Comparison of ENCODE assay signal across 8 cellular contexts in genomic region chr12:98592825-98593322, GRCh38. TPM values are rescaled to one million over a fixed set of nuclear protein-coding genes. Genes with fewer than 3 reads are reported as not detected.
A peak's percentile ranks its signal among the peaks of the same experiment; 100 is the strongest.
DNase-seq lines count a peak whose midpoint lies in the region; ATAC-seq, FAIRE-seq and TF ChIP-seq lines count a peak whose summit lies in the region.

No MANE protein-coding gene starts in this region.

- peaks cover 26 to 34% (median 29%) of the 10 kb centered on the region in 11 experiments for H3K36me3 ChIP-seq in BLaER1 treated with 17β-estradiol and CSF1 and Interleukin-3, amounts not matched to agents 10 nM and 100 nM
- H3K36me3 ChIP-seq in keratinocyte (ENCODE audit: control insufficient read depth in 2 of 2, extremely low read depth in 1 of 2, insufficient read depth in 2 of 2, low read length in 2 of 2) (peaks cover 3 to 19% of the 10 kb centered on the region in 2 experiments), testis (ENCODE audit: low read depth, missing control alignments) (no peaks in the 10 kb centered on the region)

- peaks cover 18 to 30% (median 25%) of the 10 kb centered on the region in 10 experiments for H3K4me1 ChIP-seq in BLaER1 treated with 17β-estradiol and CSF1 and Interleukin-3, amounts not matched to agents 10 nM and 100 nM
- peaks cover 15% of the 10 kb centered on the region for H3K4me1 ChIP-seq in keratinocyte (ENCODE audit: control insufficient read depth, extremely low read depth, insufficient read depth, low read length)
- peaks cover 9% of the 10 kb centered on the region for H3K4me1 ChIP-seq in testis

- H3K27me3 Mint-ChIP-seq in activated CD4-positive, alpha-beta memory T cell treated with anti-CD3 and anti-CD28 coated beads for 36 hours: no peaks in the 10 kb centered on the region

- H2AFZ ChIP-seq in keratinocyte (ENCODE audit: control insufficient read depth, low read length): peak overlapping the region; percentile 96

- peaks cover 30% of the 10 kb centered on the region for H3K36me3 Mint-ChIP-seq in activated CD4-positive, alpha-beta memory T cell treated with anti-CD3 and anti-CD28 coated beads for 36 hours

- peak overlapping the region; percentile 65 to 99 (median 97) for H3K27ac ChIP-seq in BLaER1 treated with 17β-estradiol and CSF1 and Interleukin-3, amounts not matched to agents 10 nM and 100 nM
- H3K27ac ChIP-seq in keratinocyte (ENCODE audit: control insufficient read depth, insufficient read depth, low read length) (peak overlapping the region; percentile 92), testis (peak overlapping the region; percentile 98 to 99)

- peak overlapping the region; percentile 97 to 100 (median 99) for H3K9ac ChIP-seq in BLaER1 treated with 17β-estradiol and CSF1 and Interleukin-3, amounts not matched to agents 10 nM and 100 nM
- peak overlapping the region; percentile 99 for H3K9ac ChIP-seq in keratinocyte (ENCODE audit: control insufficient read depth, extremely low read depth, insufficient read depth, low read length)

- H3K4me2 ChIP-seq in BLaER1 treated with 17β-estradiol and CSF1 and Interleukin-3, amounts not matched to agents 10 nM and 100 nM: peak overlapping the region; percentile 54 to 85 (median 72)
- peak overlapping the region; percentile 97 for H3K4me2 ChIP-seq in keratinocyte (ENCODE audit: control insufficient read depth, extremely low read depth, insufficient read depth, low read depth, low read length)

- no peaks in the 10 kb centered on the region for H3K9me3 Mint-ChIP-seq in activated CD4-positive, alpha-beta memory T cell treated with anti-CD3 and anti-CD28 coated beads for 36 hours

- intact Hi-C loops in activated CD4-positive, alpha-beta memory T cell treated with anti-CD3 and anti-CD28 coated beads for 36 hours (cut with micrococcal nuclease): loop anchor here (1.0 to 5.0 kb wide), 5 partner anchors 26 to 90 kb away; partner anchors contain the start of gene IKBIP
- intact Hi-C loops in testis (cut with DNase I; ENCODE audit: low total_unique reads): loop anchor here (2.0 kb wide), 1 partner anchor 52 kb away; the partner anchor contains the start of genes APAF1 and IKBIP

- H3K27me3 ChIP-seq in BLaER1 treated with 17β-estradiol and CSF1 and Interleukin-3, amounts not matched to agents 10 nM and 100 nM: no peaks in the 10 kb centered on the region
- H3K27me3 ChIP-seq in keratinocyte (ENCODE audit: control insufficient read depth, extremely low read depth, insufficient read depth, low read length) (no peaks in the 10 kb centered on the region), testis (no peaks in the 10 kb centered on the region)

- H3K4me3 ChIP-seq in BLaER1 treated with 17β-estradiol and CSF1 and Interleukin-3, amounts not matched to agents 10 nM and 100 nM: peak overlapping the region; percentile 76 to 100 (median 98); a peak in 19 of 20 replicates
- peak overlapping the region; percentile 78 to 98 (median 82) for H3K4me3 ChIP-seq in keratinocyte (ENCODE audit: control insufficient read depth in 2 of 3, extremely low read depth in 1 of 3, insufficient read depth in 2 of 3, low read depth in 1 of 3, low read length in 3 of 3)
- peak overlapping the region; percentile 96 to 99 for H3K4me3 ChIP-seq in testis

- FAIRE-seq in keratinocyte (lab: Jason Lieb, UNC): no peak

- peak overlapping the region; percentile 91 for H3K4me3 Mint-ChIP-seq in activated CD4-positive, alpha-beta memory T cell treated with anti-CD3 and anti-CD28 coated beads for 36 hours

- peaks cover 37 to 43% (median 40%) of the 10 kb centered on the region in 11 experiments for H4K20me1 ChIP-seq in BLaER1 treated with 17β-estradiol and CSF1 and Interleukin-3, amounts not matched to agents 10 nM and 100 nM
- peaks cover 30% of the 10 kb centered on the region for H4K20me1 ChIP-seq in keratinocyte (ENCODE audit: control insufficient read depth, extremely low read depth, insufficient read depth, low read length)

- no peak for TF ChIP-seq POLR2A in testis (IDR thresholded peaks at IDR 0.05)

- TF ChIP-seq CTCF in keratinocyte (optimal IDR thresholded peaks at IDR 0.05 in 1 of 3, IDR thresholded peaks at IDR 0.05 in 1 of 3, conservative IDR thresholded peaks at IDR 0.05 in 1 of 3; ENCODE audit: extremely low read depth in 1 of 3, insufficient read depth in 2 of 3, low read length in 3 of 3) (no peak), testis (IDR thresholded peaks at IDR 0.05) (no peak)

- no peak for DNase-seq in activated CD4-positive, alpha-beta memory T cell treated with anti-CD3 and anti-CD28 coated beads for 36 hours
- DNase-seq in keratinocyte (ENCODE audit: low read depth, low spot score) (no peak), testis (no peak), GM03348 (ENCODE audit: low spot score) (no peak), C1 segment of cervical spinal cord (lab: John Stamatoyannopoulos, UW) (no peak)

- POLR2A ChIA-PET in activated CD4-positive, alpha-beta memory T cell treated with anti-CD3 and anti-CD28 coated beads for 36 hours (lab: Charles Lee): interaction anchor here (0.6 to 5.5 kb wide), 12 partner anchors 10 to 149 kb away, joined by 3 to 40 read pairs (median 4); partner anchors contain the start of genes APAF1, IKBIP and TMPO

- CTCF ChIA-PET in activated CD4-positive, alpha-beta memory T cell treated with anti-CD3 and anti-CD28 coated beads for 36 hours (lab: Charles Lee): interaction anchor here (0.7 to 5.1 kb wide), 8 partner anchors 18 to 77 kb away, joined by 3 to 42 read pairs (median 3); no protein-coding TSS in a partner anchor

- WGBS in testis, 2 donors: 24 to 25% methylated on average over 9 of the region's 9 CpGs

- peak; percentile 6 for ATAC-seq in HG03354 (IDR thresholded peaks at IDR 0.05; ENCODE audit: poor library complexity, severe bottlenecking, unreplicated experiment)
- no peak for ATAC-seq in HG03520 (IDR thresholded peaks at IDR 0.05; ENCODE audit: unreplicated experiment)

- H3K27ac Mint-ChIP-seq in activated CD4-positive, alpha-beta memory T cell treated with anti-CD3 and anti-CD28 coated beads for 36 hours: peak overlapping the region; percentile 97

- no peaks in the 10 kb centered on the region for H3K9me1 ChIP-seq in keratinocyte (ENCODE audit: control insufficient read depth, extremely low read depth, insufficient read depth, low read length)

- peaks cover 44% of the 10 kb centered on the region for H3K79me2 ChIP-seq in keratinocyte (ENCODE audit: control insufficient read depth, insufficient read depth, low read length)

- dilution Hi-C loops in keratinocyte (cut with MboI; ENCODE audit: extremely low pct_ligation_motif_present, low sequenced_read_pairs): no loop called here

- H3K4me1 Mint-ChIP-seq in activated CD4-positive, alpha-beta memory T cell treated with anti-CD3 and anti-CD28 coated beads for 36 hours (ENCODE audit: low read depth): peaks cover 25% of the 10 kb centered on the region

- no peaks in the 10 kb centered on the region for H3K9me3 ChIP-seq in BLaER1 treated with 17β-estradiol and CSF1 and Interleukin-3, amounts not matched to agents 10 nM and 100 nM (replicated peaks in 1 of 11)
- no peaks in the 10 kb centered on the region for H3K9me3 ChIP-seq in keratinocyte (ENCODE audit: control insufficient read depth, low read depth, low read length)
- no peaks in the 10 kb centered on the region for H3K9me3 ChIP-seq in testis

RNA-seq across cellular contexts. Expression of gene SLC25A3, which starts 0.6 kb away (rescaled TPM):
- 100 to 1,000 TPM; 584 to 620 TPM for total RNA-seq in activated CD4-positive, alpha-beta memory T cell treated with anti-CD3 and anti-CD28 coated beads for 36 hours
- polyA plus RNA-seq in keratinocyte (289 to 802 TPM (median 389 TPM) in 3 replicates), testis (ENCODE audit: insufficient read depth, low read depth, low replicate concordance) (251 TPM)
- 206 TPM for polyA plus RNA-seq in keratinocyte (2011; ENCODE audit: low read depth)
- polyA plus RNA-seq in keratinocyte (2011; cell fraction: cytosol; rRNA removed): 695 and 997 TPM in 2 replicates
- polyA plus RNA-seq in keratinocyte (2011; cell fraction: nucleus; rRNA removed): 442 and 563 TPM in 2 replicates
- 419 and 507 TPM in 2 replicates for polyA plus RNA-seq in keratinocyte (2012; ENCODE audit: low replicate concordance)
- polyA minus RNA-seq in keratinocyte: 177 to 463 TPM (median 320 TPM) in 3 replicates
- 633 TPM for polyA minus RNA-seq in keratinocyte (2011; cell fraction: cytosol; rRNA and poly(A)+ RNA removed)
- 238 and 245 TPM in 2 replicates for polyA minus RNA-seq in keratinocyte (2011; cell fraction: nucleus; rRNA and poly(A)+ RNA removed)
- total RNA-seq in testis: 100 to 1,000 TPM; 202 to 273 TPM

RNA-seq across cellular contexts. Expression of gene IKBIP, which starts 51.7 kb away (rescaled TPM):
- total RNA-seq in activated CD4-positive, alpha-beta memory T cell treated with anti-CD3 and anti-CD28 coated beads for 36 hours: 10 to 100 TPM; 24.9 to 26.2 TPM
- polyA plus RNA-seq in keratinocyte (16.6 to 33.9 TPM (median 27.2 TPM) in 3 replicates), testis (ENCODE audit: insufficient read depth, low read depth, low replicate concordance) (3.7 TPM)
- 25.6 TPM for polyA plus RNA-seq in keratinocyte (2011; ENCODE audit: low read depth)
- 18.8 and 28.9 TPM in 2 replicates for polyA plus RNA-seq in keratinocyte (2011; cell fraction: cytosol; rRNA removed)
- 29.3 and 43.2 TPM in 2 replicates for polyA plus RNA-seq in keratinocyte (2011; cell fraction: nucleus; rRNA removed)
- 8.1 and 37.4 TPM in 2 replicates for polyA plus RNA-seq in keratinocyte (2012; ENCODE audit: low replicate concordance)
- 1.6 to 9.9 TPM (median 3.6 TPM) in 3 replicates for polyA minus RNA-seq in keratinocyte
- 14.8 TPM for polyA minus RNA-seq in keratinocyte (2011; cell fraction: cytosol; rRNA and poly(A)+ RNA removed)
- 11.2 and 18.1 TPM in 2 replicates for polyA minus RNA-seq in keratinocyte (2011; cell fraction: nucleus; rRNA and poly(A)+ RNA removed)
- 1 to 10 TPM; 7.4 to 7.7 TPM for total RNA-seq in testis

RNA-seq across cellular contexts. Expression of gene APAF1, which starts 52.2 kb away (rescaled TPM):
- total RNA-seq in activated CD4-positive, alpha-beta memory T cell treated with anti-CD3 and anti-CD28 coated beads for 36 hours: 10 to 100 TPM; 19.6 to 20.8 TPM
- polyA plus RNA-seq in keratinocyte (5.0 to 9.9 TPM (median 6.1 TPM) in 3 replicates), testis (ENCODE audit: insufficient read depth, low read depth, low replicate concordance) (5.8 TPM)
- polyA plus RNA-seq in keratinocyte (2011; ENCODE audit: low read depth): 4.4 TPM
- polyA plus RNA-seq in keratinocyte (2011; cell fraction: cytosol; rRNA removed): 3.2 and 5.4 TPM in 2 replicates
- polyA plus RNA-seq in keratinocyte (2011; cell fraction: nucleus; rRNA removed): 8.9 and 9.1 TPM in 2 replicates
- 2.2 and 6.6 TPM in 2 replicates for polyA plus RNA-seq in keratinocyte (2012; ENCODE audit: low replicate concordance)
- 3.0 to 20.2 TPM (median 8.0 TPM) in 3 replicates for polyA minus RNA-seq in keratinocyte
- polyA minus RNA-seq in keratinocyte (2011; cell fraction: cytosol; rRNA and poly(A)+ RNA removed): 17.5 TPM
- 13.1 and 23.1 TPM in 2 replicates for polyA minus RNA-seq in keratinocyte (2011; cell fraction: nucleus; rRNA and poly(A)+ RNA removed)
- 10 to 100 TPM; 10.6 to 11.1 TPM for total RNA-seq in testis
